8 cellular contexts compared by ENCODE assay signal in genomic region chrX:43654431-43655150, GRCh38. TPM values are rescaled to one million over a fixed set of nuclear protein-coding genes. Genes with fewer than 3 reads are reported as not detected.
DNase-seq lines count a peak whose midpoint lies in the region; ATAC-seq and TF ChIP-seq lines count a peak whose summit lies in the region.

No MANE protein-coding gene starts in this region.

- peak overlapping the region in 57 of 59 donors; percentile 20 to 94 (median 84) for H3K27ac ChIP-seq in dorsolateral prefrontal cortex
- H3K27ac ChIP-seq in right lobe of liver = peak overlapping the region; percentile 71 to 91 (median 91)

- POLR2A ChIA-PET in BJ (lab: Charles Lee) = no interaction called here
- POLR2A ChIA-PET in activated CD8-positive, alpha-beta T cell treated with anti-CD3 and anti-CD28 coated beads for 36 hours (lab: Charles Lee) = no interaction called here

- peak overlapping the region; percentile 99 for H3K27ac Mint-ChIP-seq in activated CD8-positive, alpha-beta T cell treated with anti-CD3 and anti-CD28 coated beads for 36 hours

- peaks cover 1% of the 10 kb centered on the region for H3K27me3 Mint-ChIP-seq in activated CD8-positive, alpha-beta T cell treated with anti-CD3 and anti-CD28 coated beads for 36 hours

- peak overlapping the region; percentile 51 for H3K4me3 ChIP-seq in BJ (ENCODE audit: low read depth, low read length)
- H3K4me3 ChIP-seq in dorsolateral prefrontal cortex = peak overlapping the region; percentile 40 to 83 (median 66)
- H3K4me3 ChIP-seq in right lobe of liver = peak overlapping the region; percentile 30 to 67 (median 60)

- TF ChIP-seq CTCF in BJ (IDR thresholded peaks at IDR 0.05; ENCODE audit: insufficient read depth, low read depth, low read length) = peak; percentile 39; the same call in 1 of the 2 replicates
- TF ChIP-seq CTCF in activated CD8-positive, alpha-beta T cell treated with anti-CD3 and anti-CD28 coated beads for 36 hours (IDR thresholded peaks at IDR 0.05) = no peak
- peak in 40 of 56 donors; percentile 7 to 55 (median 36) for TF ChIP-seq CTCF in dorsolateral prefrontal cortex (IDR thresholded peaks at IDR 0.05 in 54 of 56, conservative IDR thresholded peaks at IDR 0.05 in 2 of 56; ENCODE audit: low read depth in 1 of 56, partially characterized antibody in 56 of 56)
- TF ChIP-seq CTCF in right lobe of liver (IDR thresholded peaks at IDR 0.05) = peak in 3 of 4 donors; percentile 17 to 35 (median 26)

- peak overlapping the region; percentile 84 for H3K4me3 Mint-ChIP-seq in activated CD8-positive, alpha-beta T cell treated with anti-CD3 and anti-CD28 coated beads for 36 hours

- no peaks in the 10 kb centered on the region for H3K9me3 ChIP-seq in right lobe of liver

- peaks cover 4% of the 10 kb centered on the region for H3K4me1 Mint-ChIP-seq in activated CD8-positive, alpha-beta T cell treated with anti-CD3 and anti-CD28 coated beads for 36 hours (ENCODE audit: low read depth)

- peak; percentile 92 for TF ChIP-seq POLR2A in right lobe of liver (IDR thresholded peaks at IDR 0.05)

- DNase-seq in BJ (ENCODE audit: low read depth) = peak; percentile 52
- peak; percentile 84 for DNase-seq in NCI-H748 treated with DMSO at 0.1 percent for 48 hours (lab: John Stamatoyannopoulos, UW)
- peak; percentile 81 for DNase-seq in activated CD8-positive, alpha-beta T cell treated with anti-CD3 and anti-CD28 coated beads for 36 hours
- peak; percentile 78 to 92 (median 90) for DNase-seq in dorsolateral prefrontal cortex
- peak; percentile 93 to 96 (median 94) for DNase-seq in right lobe of liver
- DNase-seq in stimulated activated CD4-positive, alpha-beta T cell treated with anti-CD3 and anti-CD28 coated beads, Interleukin-4, amount 100 ng/mL, for 24 hours = peak; percentile 82

- CTCF ChIA-PET in BJ (lab: Yijun Ruan, JAX) = no interaction called here
- CTCF ChIA-PET in activated CD8-positive, alpha-beta T cell treated with anti-CD3 and anti-CD28 coated beads for 36 hours (lab: Charles Lee) = no interaction called here

- 24% methylated on average over 31 of the region's 57 CpGs for WGBS in right lobe of liver (ENCODE audit: insufficient coverage, low coverage, low lambda C conversion rate, missing lambda C conversion rate)

- H3K27me3 ChIP-seq in BJ (ENCODE audit: control insufficient read depth, insufficient read depth, low read length) (peaks cover 2% of the 10 kb centered on the region; the same call in 1 of the 2 replicates), dorsolateral prefrontal cortex (peaks cover 0 to 37% (median 0%) of the 10 kb centered on the region in 45 donors), right lobe of liver (no peaks in the 10 kb centered on the region)

- H3K36me3 ChIP-seq in BJ (ENCODE audit: control insufficient read depth, insufficient read depth, low read length) = no peaks in the 10 kb centered on the region
- no peaks in the 10 kb centered on the region for H3K36me3 ChIP-seq in right lobe of liver

- ATAC-seq in GM19372 (IDR thresholded peaks at IDR 0.05; ENCODE audit: low read depth, unreplicated experiment) (peak; percentile 94), HG03520 (IDR thresholded peaks at IDR 0.05; ENCODE audit: unreplicated experiment) (peak; percentile 96), right lobe of liver (peak; percentile 90 to 94 (median 91))
- ATAC-seq in activated CD8-positive, alpha-beta T cell treated with anti-CD3 and anti-CD28 coated beads for 36 hours = peak; percentile 97

- intact Hi-C loops in activated CD8-positive, alpha-beta T cell treated with anti-CD3 and anti-CD28 coated beads for 36 hours (cut with micrococcal nuclease) = no loop called here
- intact Hi-C loops in dorsolateral prefrontal cortex (cut with DNase I) = loop anchor here (10.0 kb wide), 3 partner anchors 90 to 1730 kb away; partner anchors contain the start of gene CASK (in 2 of the 2)
- intact Hi-C loops in right lobe of liver (cut with DNase I) = loop anchor here in 1 of 2 donors (10.0 kb wide), 1 partner anchor 90 kb away; no protein-coding TSS in a partner anchor

- H3K9me3 Mint-ChIP-seq in activated CD8-positive, alpha-beta T cell treated with anti-CD3 and anti-CD28 coated beads for 36 hours = no peaks in the 10 kb centered on the region

- no peaks in the 10 kb centered on the region for H3K4me1 ChIP-seq in right lobe of liver

- H3K36me3 Mint-ChIP-seq in activated CD8-positive, alpha-beta T cell treated with anti-CD3 and anti-CD28 coated beads for 36 hours (ENCODE audit: low read depth) = no peaks in the 10 kb centered on the region

RNA-seq across cellular contexts. Expression of gene MAOA, which starts 1.5 kb away (rescaled TPM):
- 0.10 and 0.36 TPM in 2 replicates for polyA plus RNA-seq in BJ (2011; rRNA removed)
- polyA minus RNA-seq in BJ (2011; rRNA and poly(A)+ RNA removed) = 0.10 and 0.47 TPM in 2 replicates
- total RNA-seq in activated CD8-positive, alpha-beta T cell treated with anti-CD3 and anti-CD28 coated beads for 36 hours = 1 to 10 TPM in 1 of 2 experiments, under 1 TPM in 1; 0.60 to 1.9 TPM
- 10 to 100 TPM; 14.6 to 94.4 (median 35.3) TPM for total RNA-seq in dorsolateral prefrontal cortex
- total RNA-seq in right lobe of liver = 100 to 1,000 TPM in 3 of 6 experiments, 10 to 100 TPM in 3; 76.2 to 180 (median 109) TPM

Comparison
In these comparisons a context has a peak if more than half of its experiments do, and no peak if none do; other contexts are left out.
1. Peak in every context shown above with its lines: DNase-seq, ATAC-seq, H3K4me3 ChIP-seq and H3K27ac ChIP-seq.
2. RNA of gene MAOA, which starts 1.5 kb away (total RNA-seq): 76.2 to 180 TPM in right lobe of liver and 14.6 to 94.4 TPM in dorsolateral prefrontal cortex; 0.60 to 1.9 TPM in activated CD8-positive, alpha-beta T cell treated with anti-CD3 and anti-CD28 coated beads for 36 hours; every median in the first group is over 4 times any median in the second.